ENCODE assay signal across 16 cellular contexts in the genomic region with DNA sequence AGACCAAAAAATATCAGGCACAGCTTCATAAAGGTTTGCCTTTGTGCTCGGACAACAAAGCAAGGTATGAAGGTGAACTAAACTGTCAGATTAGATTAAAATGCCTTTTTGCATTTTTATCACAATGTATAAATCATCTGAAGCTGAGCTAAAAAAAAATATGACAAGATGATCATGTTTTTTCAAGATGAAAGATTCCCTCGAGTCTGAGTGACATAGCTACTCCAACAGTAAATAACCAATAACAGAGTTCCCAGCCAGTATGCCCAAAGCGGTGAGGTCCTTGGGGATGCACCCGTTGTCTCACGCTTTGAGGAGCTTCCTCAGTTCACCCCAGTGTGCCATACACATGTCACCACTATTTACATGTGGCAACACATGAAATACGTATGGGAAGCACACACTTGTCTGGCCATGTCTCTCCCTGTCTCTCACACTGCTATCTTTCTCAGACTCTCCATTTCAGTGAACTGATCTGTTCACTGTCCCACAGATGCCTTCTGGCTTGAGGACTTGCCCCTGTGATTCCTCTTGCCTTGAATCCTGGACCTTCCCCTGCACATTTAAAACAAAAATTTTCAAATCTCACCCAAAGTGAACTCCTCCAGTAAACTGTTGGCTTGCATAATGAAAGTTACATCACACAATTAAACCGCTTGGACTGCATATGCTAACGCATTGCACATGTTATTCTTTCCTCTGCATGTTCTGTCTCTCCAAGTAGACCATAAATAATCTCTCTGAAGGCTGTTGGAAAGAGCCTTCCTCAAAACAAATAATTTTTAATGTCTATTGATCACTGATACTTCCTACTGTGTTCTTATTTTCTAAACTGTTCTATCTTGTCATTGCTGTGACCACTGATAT. TPM values are rescaled to one million over a fixed set of nuclear protein-coding genes. Genes with fewer than 3 reads are reported as not detected.
A peak's percentile ranks its signal among the peaks of the same experiment; 100 is the strongest.
DNase-seq lines count a peak whose midpoint lies in the region; ATAC-seq, FAIRE-seq and TF ChIP-seq lines count a peak whose summit lies in the region.
"Had no signal": no experiment of that assay in that cellular context is flagged by ENCODE, and none has a peak within 500 bp of the region (broad histone marks: within the 10 kb centered on the region; RNA-seq: fewer than 3 reads in every experiment).

No MANE protein-coding gene starts in this region.

- ATAC-seq in omental fat pad (ENCODE audit: low FRiP score): peak; percentile 49
- ATAC-seq: HepG2, pancreas had no signal

- BruUV-seq in Calu3 (replicated peaks; lab: Mats Ljungman, UMichigan): no TSS peak

- H3K4me1 Mint-ChIP-seq in IgD-negative memory B cell: peaks cover 33 to 39% (median 33%) of the 10 kb centered on the region in 3 donors
- peaks cover 26% of the 10 kb centered on the region for H3K4me1 Mint-ChIP-seq in Calu3 (ENCODE audit: low read depth, unreplicated experiment)
- peaks cover 7% of the 10 kb centered on the region for H3K4me1 Mint-ChIP-seq in chondrocyte (ENCODE audit: low read depth)

- H3K4me3 ChIP-seq in choroid plexus epithelial cell (ENCODE audit: low read depth, low read length): no peak overlapping the region
- H3K4me3 ChIP-seq: lung, pancreas, tibial artery had no signal

- CTCF ChIA-PET in Calu3 (lab: Charles Lee): interaction anchor here (0.6 kb wide), 1 partner anchor 288 kb away, joined by 4 read pairs; no protein-coding TSS in a partner anchor

- H3K27ac Mint-ChIP-seq in IgD-negative memory B cell (peak overlapping the region; percentile 73 to 98 (median 77)), Calu3 (ENCODE audit: unreplicated experiment) (no peak overlapping the region), chondrocyte (ENCODE audit: unreplicated experiment) (no peak overlapping the region)

- H3K4me3 Mint-ChIP-seq in IgD-negative memory B cell: no peak overlapping the region
- no peak overlapping the region for H3K4me3 Mint-ChIP-seq in Calu3 (ENCODE audit: low read depth, unreplicated experiment)
- H3K4me3 Mint-ChIP-seq in chondrocyte (ENCODE audit: unreplicated experiment): no peak overlapping the region

- no peaks in the 10 kb centered on the region for H3K36me3 Mint-ChIP-seq in IgD-negative memory B cell
- H3K36me3 Mint-ChIP-seq in Calu3 (ENCODE audit: insufficient read depth, unreplicated experiment): no peaks in the 10 kb centered on the region
- H3K36me3 Mint-ChIP-seq in chondrocyte (ENCODE audit: low read depth): no peaks in the 10 kb centered on the region

- intact Hi-C loops in Calu3 (cut with micrococcal nuclease; ENCODE audit: unreplicated experiment): no loop called here

- peak; percentile 58 for DNase-seq in SIG-M5 treated with dmso at 0.1 percent for 504 hours (lab: John Stamatoyannopoulos, UW; ENCODE audit: unreplicated experiment)
- no peak for DNase-seq in SIG-M5 (lab: John Stamatoyannopoulos, UW)
- DNase-seq in choroid plexus epithelial cell (ENCODE audit: low read depth): peak; percentile 22
- no peak for DNase-seq in omental fat pad (ENCODE audit: low spot score)
- DNase-seq in Calu3: no peak
- DNase-seq in chondrocyte (ENCODE audit: low spot score): no peak
- DNase-seq in D721Med (ENCODE audit: insufficient read length, low spot score): no peak
- DNase-seq: 8988T, NCI-H146, pancreas, tibial artery had no signal

- TF ChIP-seq CTCF in choroid plexus epithelial cell (conservative IDR thresholded peaks at IDR 0.05; ENCODE audit: low read depth, low read length) (no peak), omental fat pad (IDR thresholded peaks at IDR 0.05) (no peak), Calu3 (IDR thresholded peaks at IDR 0.05; ENCODE audit: unreplicated experiment) (no peak), chondrocyte (IDR thresholded peaks at IDR 0.05) (no peak), D721Med (IDR thresholded peaks at IDR 0.05; ENCODE audit: insufficient read depth, missing control alignments) (no peak)

- no peak for FAIRE-seq in D721Med (lab: Jason Lieb, UNC)
- FAIRE-seq: HepG2, pancreas, TTC549 had no signal

- H3K9me3 Mint-ChIP-seq in IgD-negative memory B cell (no peaks in the 10 kb centered on the region), Calu3 (ENCODE audit: low read depth, unreplicated experiment) (peaks cover 5% of the 10 kb centered on the region), chondrocyte (ENCODE audit: low read depth) (no peaks in the 10 kb centered on the region)

- H3K27me3 Mint-ChIP-seq in IgD-negative memory B cell: no peaks in the 10 kb centered on the region
- no peaks in the 10 kb centered on the region for H3K27me3 Mint-ChIP-seq in Calu3 (ENCODE audit: unreplicated experiment)
- no peaks in the 10 kb centered on the region for H3K27me3 Mint-ChIP-seq in chondrocyte (ENCODE audit: low read depth)

RNA-seq across cellular contexts. Expression of gene PIK3CG, which starts 2.5 kb away (rescaled TPM):
- polyA plus RNA-seq in IgD-negative memory B cell: 27.7 TPM
- total RNA-seq in omental fat pad (10 to 100 TPM in 1 of 4 donors, 1 to 10 TPM in 3; 4.5 to 15.6 (median 7.3) TPM), Calu3 (2022) (not detected in 2 replicates), chondrocyte (not detected in 3 replicates)
- total RNA-seq: HepG2, NCI-H460 had no signal
- polyA plus RNA-seq: HepG2 had no signal

Comparison
In these comparisons a context has a peak if more than half of its experiments do, and no peak if none do; other contexts are left out.
1. DNase-seq: peak in SIG-M5 treated with dmso at 0.1 percent for 504 hours (single experiment) and choroid plexus epithelial cell (single experiment); none in SIG-M5 (single experiment), omental fat pad (single experiment), Calu3 (single experiment), chondrocyte (single experiment) and D721Med (single experiment).
2. H3K27ac Mint-ChIP-seq: peak in IgD-negative memory B cell (3 of 3); none in Calu3 (single experiment) and chondrocyte (single experiment).